Comparison of ENCODE assay signal across 6 cellular contexts in the genomic region with DNA sequence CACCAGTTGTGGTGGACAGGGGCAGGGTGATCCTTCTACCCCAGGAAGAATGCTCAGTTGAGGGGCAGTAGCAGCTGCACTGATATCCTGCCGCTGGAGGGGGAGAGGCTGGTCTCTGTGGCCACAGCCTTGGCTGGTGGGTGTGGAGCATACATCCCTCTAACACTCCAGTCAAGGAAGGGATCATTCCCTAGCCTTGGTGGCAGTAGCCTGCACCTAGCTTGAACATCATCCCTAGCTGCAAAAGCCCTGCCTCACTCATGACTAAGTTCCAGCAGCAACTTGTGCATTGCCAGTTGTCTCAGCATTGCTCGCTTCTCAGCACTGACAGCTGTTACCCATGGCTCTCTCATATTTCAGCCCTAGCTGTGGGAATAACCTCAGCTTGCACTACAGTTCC.
"Had no signal": no experiment of that assay in that cellular context is flagged by ENCODE, and none has a peak within 500 bp of the region (broad histone marks: within the 10 kb centered on the region; RNA-seq: fewer than 3 reads in every experiment).

No MANE protein-coding gene starts in this region.

- H2AFZ ChIP-seq: GM23338 had no signal

- H3K4me2 ChIP-seq: GM23338 had no signal

- DNase-seq: H9, HCEC 1CT, IMR-90, KG1 had no signal

- H3K4me3 ChIP-seq: GM23338, K562 had no signal
